Comparison of ENCODE assay signal across 9 cellular contexts in the genomic region with DNA sequence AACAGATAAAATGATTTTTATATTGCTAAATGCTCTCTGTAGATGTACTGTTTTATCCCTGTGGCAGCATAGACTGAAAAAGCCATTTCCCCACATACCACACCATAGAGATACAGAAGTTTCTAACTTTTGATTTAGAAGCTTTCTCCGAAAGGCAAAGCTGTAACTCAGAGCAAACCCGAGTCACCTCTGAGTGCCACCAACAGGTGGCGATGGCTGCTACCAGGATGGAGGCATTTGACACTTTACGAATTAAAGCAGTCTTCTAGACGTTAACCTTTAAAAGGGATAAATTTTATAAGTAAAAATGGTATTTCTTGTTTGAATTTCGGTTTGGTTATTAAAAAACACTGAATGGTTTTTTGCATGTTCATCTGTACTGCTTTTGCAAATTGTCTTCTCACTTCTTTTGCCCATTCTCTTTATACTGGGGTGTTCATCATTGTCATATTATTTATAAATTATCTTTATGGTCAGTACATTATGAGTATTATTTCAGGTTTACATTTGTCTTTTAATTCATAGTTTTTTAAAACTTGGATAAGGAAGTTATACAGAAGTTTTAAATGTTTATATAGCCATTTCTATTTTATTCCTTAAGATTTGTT.
DNase-seq lines count a peak whose midpoint lies in the region; ATAC-seq, FAIRE-seq and TF ChIP-seq lines count a peak whose summit lies in the region.
"Had no signal": no experiment of that assay in that cellular context is flagged by ENCODE, and none has a peak within 500 bp of the region (broad histone marks: within the 10 kb centered on the region; RNA-seq: fewer than 3 reads in every experiment).

No MANE protein-coding gene starts in this region.

- H3K4me1 ChIP-seq in astrocyte (ENCODE audit: insufficient read depth, low read length) (no peaks in the 10 kb centered on the region), uterus (no peaks in the 10 kb centered on the region)
- no peaks in the 10 kb centered on the region for H3K4me1 ChIP-seq in naive thymus-derived CD4-positive, alpha-beta T cell (ENCODE audit: control insufficient read depth in 2 of 2, insufficient read depth in 2 of 2, low read length in 2 of 2)

- no peak overlapping the region for H3K27ac ChIP-seq in astrocyte (ENCODE audit: low read depth, low read length)
- no peak overlapping the region for H3K27ac ChIP-seq in uterus
- no peak overlapping the region for H3K27ac ChIP-seq in naive thymus-derived CD4-positive, alpha-beta T cell (ENCODE audit: low read depth, low read length)

- POLR2A ChIA-PET in naive thymus-derived CD4-positive, alpha-beta T cell (lab: Charles Lee): no interaction called here

- no peak overlapping the region for H3K27ac Mint-ChIP-seq in astrocyte (ENCODE audit: unreplicated experiment)
- no peak overlapping the region for H3K27ac Mint-ChIP-seq in naive thymus-derived CD4-positive, alpha-beta T cell

- TF ChIP-seq POLR2A in uterus (IDR thresholded peaks at IDR 0.05): no peak

- H3K27me3 Mint-ChIP-seq in astrocyte (ENCODE audit: low read depth, unreplicated experiment): peaks cover 5% of the 10 kb centered on the region
- peaks cover 0 to 6% (median 4%) of the 10 kb centered on the region in 5 donors for H3K27me3 Mint-ChIP-seq in naive thymus-derived CD4-positive, alpha-beta T cell

- H2AFZ ChIP-seq in astrocyte (ENCODE audit: low read depth, low read length): no peak overlapping the region

- peak; percentile 72 for FAIRE-seq in astrocyte (lab: Jason Lieb, UNC)
- FAIRE-seq: frontal cortex had no signal

- no peaks in the 10 kb centered on the region for H3K27me3 ChIP-seq in H7 (ENCODE audit: control insufficient read depth, insufficient read depth, low read length)
- peaks cover 10% of the 10 kb centered on the region for H3K27me3 ChIP-seq in astrocyte (ENCODE audit: insufficient read depth, low read length)
- no peaks in the 10 kb centered on the region for H3K27me3 ChIP-seq in uterus
- no peaks in the 10 kb centered on the region for H3K27me3 ChIP-seq in naive thymus-derived CD4-positive, alpha-beta T cell (ENCODE audit: control insufficient read depth in 2 of 2, insufficient read depth in 2 of 2, low read length in 2 of 2)

- peak; percentile 26 for DNase-seq in activated CD4-positive, alpha-beta T cell treated with anti-CD3 and anti-CD28 coated beads for 48 hours
- no peak for DNase-seq in activated CD4-positive, alpha-beta T cell treated with anti-CD3 and anti-CD28 coated beads for 1 hour
- DNase-seq in H7: peak; percentile 22
- DNase-seq in NCI-H1105 treated with DMSO at 0.1 percent for 48 hours (lab: John Stamatoyannopoulos, UW): peak; percentile 14
- peak; percentile 26 for DNase-seq in astrocyte (ENCODE audit: low read depth)
- peak; percentile 66 for DNase-seq in iris pigment epithelial cell (ENCODE audit: low read depth)
- DNase-seq in uterus: peak in 1 of 2 donors; percentile 19
- DNase-seq in naive thymus-derived CD4-positive, alpha-beta T cell: no peak

- CTCF ChIA-PET in naive thymus-derived CD4-positive, alpha-beta T cell (lab: Charles Lee): no interaction called here

- no peaks in the 10 kb centered on the region for H3K36me3 Mint-ChIP-seq in astrocyte (ENCODE audit: low read depth, unreplicated experiment)
- H3K36me3 Mint-ChIP-seq in naive thymus-derived CD4-positive, alpha-beta T cell: no peaks in the 10 kb centered on the region

- no peak overlapping the region for H3K9ac ChIP-seq in astrocyte (ENCODE audit: low read length)

- H3K4me1 Mint-ChIP-seq in astrocyte (ENCODE audit: low read depth, unreplicated experiment): no peaks in the 10 kb centered on the region
- H3K4me1 Mint-ChIP-seq in naive thymus-derived CD4-positive, alpha-beta T cell: no peaks in the 10 kb centered on the region

- H4K20me1 ChIP-seq in astrocyte (ENCODE audit: insufficient read depth, low read length): no peaks in the 10 kb centered on the region

- TF ChIP-seq CTCF in astrocyte (IDR thresholded peaks at IDR 0.05; ENCODE audit: insufficient read depth, low read depth, low read length) (peak; percentile 96), uterus (IDR thresholded peaks at IDR 0.05) (peak; percentile 16 to 30 (median 26))

- H3K4me3 ChIP-seq in H7 (ENCODE audit: insufficient read depth, low read depth, low read length) (no peak overlapping the region), astrocyte (ENCODE audit: insufficient read depth, low read depth, low read length) (no peak overlapping the region), uterus (no peak overlapping the region)
- no peak overlapping the region for H3K4me3 ChIP-seq in naive thymus-derived CD4-positive, alpha-beta T cell (ENCODE audit: low read length)

- no peaks in the 10 kb centered on the region for H3K9me3 Mint-ChIP-seq in astrocyte (ENCODE audit: unreplicated experiment)
- peaks cover 0 to 8% (median 3%) of the 10 kb centered on the region in 11 donors for H3K9me3 Mint-ChIP-seq in naive thymus-derived CD4-positive, alpha-beta T cell

- intact Hi-C loops in uterus (cut with DNase I; ENCODE audit: low total_unique reads): no loop called here
- intact Hi-C loops in naive thymus-derived CD4-positive, alpha-beta T cell (cut with micrococcal nuclease): loop anchor here in 1 of 2 donors (1.0 kb wide), 1 partner anchor 895 kb away; no protein-coding TSS in a partner anchor

- ATAC-seq in naive thymus-derived CD4-positive, alpha-beta T cell: no peak

- no peak overlapping the region for H3K4me3 Mint-ChIP-seq in astrocyte (ENCODE audit: unreplicated experiment)
- H3K4me3 Mint-ChIP-seq in naive thymus-derived CD4-positive, alpha-beta T cell: no peak overlapping the region

- H3K79me2 ChIP-seq in astrocyte (ENCODE audit: insufficient read depth, low read length): no peaks in the 10 kb centered on the region

- no peaks in the 10 kb centered on the region for H3K36me3 ChIP-seq in H7 (replicated peaks; ENCODE audit: control insufficient read depth, insufficient read depth, low read length)
- no peaks in the 10 kb centered on the region for H3K36me3 ChIP-seq in astrocyte (ENCODE audit: insufficient read depth, low read length)
- H3K36me3 ChIP-seq in uterus: no peaks in the 10 kb centered on the region
- no peaks in the 10 kb centered on the region for H3K36me3 ChIP-seq in naive thymus-derived CD4-positive, alpha-beta T cell (ENCODE audit: control insufficient read depth in 2 of 3, insufficient read depth in 3 of 3, low read length in 3 of 3)

- H3K9me3 ChIP-seq in astrocyte (ENCODE audit: insufficient read depth, low read depth, low read length) (no peaks in the 10 kb centered on the region), uterus (no peaks in the 10 kb centered on the region)
- H3K9me3 ChIP-seq in naive thymus-derived CD4-positive, alpha-beta T cell (ENCODE audit: control insufficient read depth in 2 of 3, low read length in 3 of 3): no peaks in the 10 kb centered on the region

- no peak overlapping the region for H3K4me2 ChIP-seq in astrocyte (ENCODE audit: low read length)

Comparison
In these comparisons a context has a peak if more than half of its experiments do, and no peak if none do; other contexts are left out.
1. DNase-seq: peak in activated CD4-positive, alpha-beta T cell treated with anti-CD3 and anti-CD28 coated beads for 48 hours (single experiment), H7 (single experiment), NCI-H1105 treated with DMSO at 0.1 percent for 48 hours (single experiment), astrocyte (single experiment) and iris pigment epithelial cell (single experiment); none in activated CD4-positive, alpha-beta T cell treated with anti-CD3 and anti-CD28 coated beads for 1 hour (single experiment) and naive thymus-derived CD4-positive, alpha-beta T cell (0 of 9).